In genomic region chr20:6866741-6867140, GRCh38 we compare ENCODE assay signal across 23 cellular contexts.
"Had no signal": no experiment of that assay in that cellular context is flagged by ENCODE, and none has a peak within 500 bp of the region (broad histone marks: within the 10 kb centered on the region; RNA-seq: fewer than 3 reads in every experiment).

No MANE protein-coding gene starts in this region.

- H3K9me3 Mint-ChIP-seq: activated B cell treated with CpG ODN at 0.5 μM for 24 hours; activated CD8-positive, alpha-beta T cell treated with anti-CD3 and anti-CD28 coated beads for 36 hours; dendritic cell treated with granulocyte-macrophage colony-stimulating factor and Interleukin-4, amounts not matched to agents 40 ng/mL and 50 ng/mL, for 4 days; stimulated activated naive B cell treated with anti-CD40 and anti-IgM and Interleukin-4, amounts not matched to agents 10 μg/mL and 1 μg/mL and 100 μg/mL, for 72 hours had no signal

- H3K4me1 Mint-ChIP-seq: activated B cell treated with CpG ODN at 0.5 μM for 24 hours; stimulated activated naive B cell treated with anti-CD40 and anti-IgM and Interleukin-4, amounts not matched to agents 10 μg/mL and 1 μg/mL and 100 μg/mL, for 72 hours had no signal

- DNase-seq: activated B cell treated with CpG ODN at 0.5 μM for 24 hours; activated CD4-positive, alpha-beta T cell treated with anti-CD3 and anti-CD28 coated beads for 48 hours; activated CD8-positive, alpha-beta T cell treated with anti-CD3 and anti-CD28 coated beads for 36 hours; activated effector memory CD4-positive, alpha-beta T cell treated with anti-CD3 and anti-CD28 coated beads, Interleukin-2, amount 50 U/mL, for 16 hours; activated T-cell treated with anti-CD3 and anti-CD28 coated beads, Interleukin-2, amount 50 U/mL, for 48 hours; amygdala; cerebellar nuclear complex; effector memory CD4-positive, alpha-beta T cell; gastrocnemius medialis; islet precursor cell; left lung; mesenchymal stem cell; natural killer cell; posterior cingulate gyrus; stimulated activated CD4-positive, alpha-beta T cell treated with anti-CD3 and anti-CD28 coated beads, Interleukin-15, amount 100 ng/mL, for 24 hours; stimulated activated CD4-positive, alpha-beta T cell treated with anti-CD3 and anti-CD28 coated beads, Interleukin-4, amount 100 ng/mL, for 1 hour; stimulated activated naive B cell treated with anti-CD40 and anti-IgM and Interleukin-4, amounts not matched to agents 10 μg/mL and 1 μg/mL and 100 μg/mL, for 72 hours; T-helper 2 cell; tibial artery had no signal

- H3K4me3 Mint-ChIP-seq: activated B cell treated with CpG ODN at 0.5 μM for 24 hours; activated CD8-positive, alpha-beta T cell treated with anti-CD3 and anti-CD28 coated beads for 36 hours; dendritic cell treated with granulocyte-macrophage colony-stimulating factor and Interleukin-4, amounts not matched to agents 40 ng/mL and 50 ng/mL, for 4 days; natural killer cell; stimulated activated naive B cell treated with anti-CD40 and anti-IgM and Interleukin-4, amounts not matched to agents 10 μg/mL and 1 μg/mL and 100 μg/mL, for 72 hours had no signal

- H3K27me3 Mint-ChIP-seq: activated B cell treated with CpG ODN at 0.5 μM for 24 hours; activated CD8-positive, alpha-beta T cell treated with anti-CD3 and anti-CD28 coated beads for 36 hours; stimulated activated naive B cell treated with anti-CD40 and anti-IgM and Interleukin-4, amounts not matched to agents 10 μg/mL and 1 μg/mL and 100 μg/mL, for 72 hours had no signal

- H3K27ac Mint-ChIP-seq: activated B cell treated with CpG ODN at 0.5 μM for 24 hours; activated CD8-positive, alpha-beta T cell treated with anti-CD3 and anti-CD28 coated beads for 36 hours; activated naive CD4-positive, alpha-beta T cell treated with anti-CD3 and anti-CD28 coated beads, Interleukin-2, amount 50 U/mL, for 72 hours; dendritic cell treated with granulocyte-macrophage colony-stimulating factor and Interleukin-4, amounts not matched to agents 40 ng/mL and 50 ng/mL, for 4 days; natural killer cell; stimulated activated naive B cell treated with anti-CD40 and anti-IgM and Interleukin-4, amounts not matched to agents 10 μg/mL and 1 μg/mL and 100 μg/mL, for 72 hours had no signal

- H3K36me3 Mint-ChIP-seq: activated naive CD4-positive, alpha-beta T cell treated with anti-CD3 and anti-CD28 coated beads, Interleukin-2, amount 50 U/mL, for 72 hours; natural killer cell; stimulated activated naive B cell treated with anti-CD40 and anti-IgM and Interleukin-4, amounts not matched to agents 10 μg/mL and 1 μg/mL and 100 μg/mL, for 72 hours had no signal

- FAIRE-seq: TTC549, urothelium cell line had no signal
